22 cellular contexts compared by ENCODE assay signal in the genomic region with DNA sequence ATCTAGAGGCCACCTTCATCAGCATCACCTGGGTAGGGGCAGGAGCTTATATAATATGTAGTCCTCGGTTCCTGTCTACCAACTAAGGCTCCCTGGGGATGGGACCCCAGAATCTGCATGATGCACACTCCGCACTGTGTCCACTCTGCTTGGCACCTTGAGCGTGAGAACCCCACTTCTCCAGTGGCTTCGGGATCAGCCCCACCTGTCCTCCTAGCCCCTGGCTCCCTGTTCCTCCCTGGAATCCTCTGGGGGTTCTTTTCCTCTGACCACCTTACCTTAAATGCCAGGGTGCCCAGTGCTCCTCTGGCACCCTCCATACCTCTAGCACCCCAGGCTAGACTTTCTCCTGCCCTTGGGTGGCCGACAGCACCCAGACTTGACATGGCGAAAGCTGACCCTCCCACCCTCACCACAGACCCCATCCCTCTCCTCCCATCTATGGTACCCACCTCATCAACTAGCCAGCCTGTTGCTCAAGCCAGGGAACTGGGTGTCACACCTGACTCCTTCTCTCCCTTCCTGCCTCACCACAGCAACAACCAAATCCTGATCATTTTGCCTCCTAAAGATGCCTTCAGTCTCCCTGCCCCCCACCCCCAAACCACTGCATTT. TPM values are rescaled to one million over a fixed set of nuclear protein-coding genes. Genes with fewer than 3 reads are reported as not detected.
"Had no signal": no experiment of that assay in that cellular context is flagged by ENCODE, and none has a peak within 500 bp of the region (broad histone marks: within the 10 kb centered on the region; RNA-seq: fewer than 3 reads in every experiment).

No MANE protein-coding gene starts in this region.

- H3K4me3 ChIP-seq: adrenal gland, left ventricle myocardium inferior, mucosa of descending colon had no signal

- H3K9me3 ChIP-seq: adrenal gland, left ventricle myocardium inferior, mucosa of descending colon, neutrophil had no signal

- ATAC-seq: activated CD8-positive, alpha-beta T cell treated with anti-CD3 and anti-CD28 coated beads, Interleukin-2, amount 10 ng/mL, durations not matched to agents 7 days and 5 days; mucosa of descending colon had no signal

- H3K9ac ChIP-seq: parathyroid adenoma had no signal

- DNase-seq: activated CD4-positive, alpha-beta T cell treated with anti-CD3 and anti-CD28 coated beads for 48 hours; activated CD4-positive, CD25-positive, alpha-beta regulatory T cell; activated CD8-positive, alpha-beta T cell treated with anti-CD3 and anti-CD28 coated beads, Interleukin-2, amount 10 ng/mL, durations not matched to agents 7 days and 5 days; activated T-cell treated with anti-CD3 and anti-CD28 coated beads, Interleukin-2, amount 50 U/mL, for 24 hours; adrenal gland; dorsolateral prefrontal cortex; foreskin melanocyte; head of caudate nucleus; immature natural killer cell; kidney glomerular epithelial cell; left ventricle myocardium inferior; mucosa of descending colon; naive B cell; stimulated activated naive CD4-positive, alpha-beta T cell treated with Interleukin-2 at 50 U/mL for 16 hours; T1000; trophoblast cell had no signal

- H3K9me3 Mint-ChIP-seq: activated naive CD4-positive, alpha-beta T cell treated with anti-CD3 and anti-CD28 coated beads, Interleukin-2, amount 50 U/mL, for 24 hours; activated T-cell treated with anti-CD3 and anti-CD28 coated beads, Interleukin-2, amount 50 U/mL, for 24 hours; activated T-helper 2 cell treated with anti-CD3 and anti-CD28 coated beads, Interferon-gamma antibody, Interleukin-2, Interleukin-4, amounts not matched to agents 10 μg/mL and 5 μg/mL and 100 μg/mL, durations not matched to agents 14 hours and 24 hours and 36 hours; immature natural killer cell; memory B cell; naive B cell had no signal

- H3K36me3 ChIP-seq: adrenal gland, left ventricle myocardium inferior, neutrophil had no signal

- H3K27me3 ChIP-seq: dorsolateral prefrontal cortex had no signal

- H3K4me3 Mint-ChIP-seq: activated CD8-positive, alpha-beta T cell treated with anti-CD3 and anti-CD28 coated beads, Interleukin-2, amount 10 ng/mL, durations not matched to agents 7 days and 5 days; activated naive CD4-positive, alpha-beta T cell treated with anti-CD3 and anti-CD28 coated beads, Interleukin-2, amount 50 U/mL, for 24 hours; activated T-cell treated with anti-CD3 and anti-CD28 coated beads, Interleukin-2, amount 50 U/mL, for 24 hours; memory B cell had no signal

- H3K27ac ChIP-seq: adrenal gland, neutrophil, parathyroid adenoma had no signal

- H3K36me3 Mint-ChIP-seq: activated naive CD4-positive, alpha-beta T cell treated with anti-CD3 and anti-CD28 coated beads, Interleukin-2, amount 50 U/mL, for 24 hours; immature natural killer cell; memory B cell; naive B cell had no signal

- H3K79me2 ChIP-seq: parathyroid adenoma had no signal

- H3K27ac Mint-ChIP-seq: activated CD8-positive, alpha-beta T cell treated with anti-CD3 and anti-CD28 coated beads, Interleukin-2, amount 10 ng/mL, durations not matched to agents 7 days and 5 days; activated naive CD4-positive, alpha-beta T cell treated with anti-CD3 and anti-CD28 coated beads, Interleukin-2, amount 50 U/mL, for 24 hours; activated T-cell treated with anti-CD3 and anti-CD28 coated beads, Interleukin-2, amount 50 U/mL, for 24 hours; activated T-helper 2 cell treated with anti-CD3 and anti-CD28 coated beads, Interferon-gamma antibody, Interleukin-2, Interleukin-4, amounts not matched to agents 10 μg/mL and 5 μg/mL and 100 μg/mL, durations not matched to agents 14 hours and 24 hours and 36 hours; immature natural killer cell; memory B cell; naive B cell had no signal

- H3K4me1 ChIP-seq: parathyroid adenoma had no signal

- H2AFZ ChIP-seq: parathyroid adenoma had no signal

RNA-seq across cellular contexts. Expression of gene NXPH3, which starts 2.8 kb away (rescaled TPM):
- total RNA-seq: activated CD8-positive, alpha-beta T cell treated with anti-CD3 and anti-CD28 coated beads, Interleukin-2, amount 10 ng/mL, durations not matched to agents 7 days and 5 days; T-helper 1 cell treated with Interleukin-12 subunit alpha and Interleukin-12 subunit beta and Interleukin-4 antibody, amounts not matched to agents 30 ng/mL and 1 ng/mL, for 36 hours had no signal
- polyA plus RNA-seq: immature natural killer cell had no signal
